ENCODE assay signal across 8 cellular contexts in genomic region chr3:186849392-186849975, GRCh38. TPM values are rescaled to one million over a fixed set of nuclear protein-coding genes. Genes with fewer than 3 reads are reported as not detected.
DNase-seq lines count a peak whose midpoint lies in the region; ATAC-seq and TF ChIP-seq lines count a peak whose summit lies in the region.

No MANE protein-coding gene starts in this region.

- H3K4me1 ChIP-seq in breast epithelium, result no peaks in the 10 kb centered on the region

- no peaks in the 10 kb centered on the region for H3K9me3 ChIP-seq in breast epithelium

- H3K4me3 Mint-ChIP-seq in activated T-cell treated with anti-CD3 and anti-CD28 coated beads, Interleukin-2, amount 50 U/mL, for 4 hours, result no peak overlapping the region

- no peak overlapping the region for H3K27ac ChIP-seq in breast epithelium

- H3K36me3 ChIP-seq in breast epithelium, result no peaks in the 10 kb centered on the region

- ATAC-seq in activated T-cell treated with anti-CD3 and anti-CD28 coated beads, Interleukin-2, amount 50 U/mL, for 4 hours, result peak; percentile 86 to 94
- ATAC-seq in HG02623 (IDR thresholded peaks at IDR 0.05; ENCODE audit: unreplicated experiment), result peak; percentile 65
- no peak for ATAC-seq in GM18907 (IDR thresholded peaks at IDR 0.05; ENCODE audit: unreplicated experiment)

- H3K27me3 Mint-ChIP-seq in activated T-cell treated with anti-CD3 and anti-CD28 coated beads, Interleukin-2, amount 50 U/mL, for 4 hours (ENCODE audit: low read depth), result peaks cover 7% of the 10 kb centered on the region

- H3K4me1 Mint-ChIP-seq in activated T-cell treated with anti-CD3 and anti-CD28 coated beads, Interleukin-2, amount 50 U/mL, for 4 hours (ENCODE audit: low read depth), result peaks cover 18% of the 10 kb centered on the region

- H3K36me3 Mint-ChIP-seq in activated T-cell treated with anti-CD3 and anti-CD28 coated beads, Interleukin-2, amount 50 U/mL, for 4 hours (ENCODE audit: insufficient read depth), result no peaks in the 10 kb centered on the region

- peak in 2 of 3 donors; percentile 22 to 23 for TF ChIP-seq CTCF in breast epithelium (IDR thresholded peaks at IDR 0.05)

- DNase-seq in activated T-cell treated with anti-CD3 and anti-CD28 coated beads, Interleukin-2, amount 50 U/mL, for 4 hours, result no peak
- DNase-seq in activated T-cell treated with anti-CD3 and anti-CD28 coated beads for 4 hours (no peak), NCI-H2227 treated with DMSO at 0.1 percent for 48 hours (lab: John Stamatoyannopoulos, UW) (peak; percentile 28), breast epithelium (ENCODE audit: low spot score in 2 of 2) (no peak), myocyte (ENCODE audit: low read depth) (peak; percentile 41), globus pallidus (ENCODE audit: low spot score) (no peak)

- H3K27me3 ChIP-seq in breast epithelium, result peaks cover 0 to 3% of the 10 kb centered on the region in 2 donors

- H3K9me3 Mint-ChIP-seq in activated T-cell treated with anti-CD3 and anti-CD28 coated beads, Interleukin-2, amount 50 U/mL, for 4 hours, result no peaks in the 10 kb centered on the region

- intact Hi-C loops in breast epithelium (cut with DNase I; ENCODE audit: low total_unique reads), result no loop called here

- TF ChIP-seq POLR2A in breast epithelium (IDR thresholded peaks at IDR 0.05), result no peak

- no peak overlapping the region for H3K4me3 ChIP-seq in breast epithelium

RNA-seq across cellular contexts. Expression of gene ADIPOQ, which starts 7.0 kb away (rescaled TPM):
- not detected for total RNA-seq in activated T-cell treated with anti-CD3 and anti-CD28 coated beads, Interleukin-2, amount 50 U/mL, for 4 hours
- 1,000 to 10,000 TPM in 1 of 3 donors, 100 to 1,000 TPM in 2; 137 to 2,151 (median 208) TPM for total RNA-seq in breast epithelium
- not detected in 2 replicates for total RNA-seq in myocyte
- polyA plus RNA-seq in myocyte (2012), result not detected

RNA-seq across cellular contexts. Expression of gene RFC4, which starts 43.2 kb away (rescaled TPM):
- total RNA-seq in activated T-cell treated with anti-CD3 and anti-CD28 coated beads, Interleukin-2, amount 50 U/mL, for 4 hours, result 10 to 100 TPM; 91.0 to 92.4 (median 92.2) TPM
- total RNA-seq in breast epithelium (10 to 100 TPM in 2 of 3 donors, 1 to 10 TPM in 1; 8.5 to 14.5 (median 10.8) TPM), myocyte (15.2 and 16.5 TPM in 2 replicates)
- polyA plus RNA-seq in myocyte (2012), result 8.1 TPM

Comparison
In these comparisons a context has a peak if more than half of its experiments do, and no peak if none do; other contexts are left out.
1. DNase-seq: peak in NCI-H2227 treated with DMSO at 0.1 percent for 48 hours (single experiment) and myocyte (single experiment); none in activated T-cell treated with anti-CD3 and anti-CD28 coated beads, Interleukin-2, amount 50 U/mL, for 4 hours (single experiment), activated T-cell treated with anti-CD3 and anti-CD28 coated beads for 4 hours (single experiment), breast epithelium (0 of 2) and globus pallidus (single experiment).
2. RNA of gene ADIPOQ, which starts 7.0 kb away (total RNA-seq): 137 to 2,151 TPM in breast epithelium; not detected in activated T-cell treated with anti-CD3 and anti-CD28 coated beads, Interleukin-2, amount 50 U/mL, for 4 hours and not detected in myocyte; every median in the first group is over 100 times any median in the second.